In genomic region chr6:4957521-4958231, GRCh38 we compare ENCODE assay signal across 11 cellular contexts. TPM values are rescaled to one million over a fixed set of nuclear protein-coding genes. Genes with fewer than 3 reads are reported as not detected.
DNase-seq lines count a peak whose midpoint lies in the region; ATAC-seq, FAIRE-seq and TF ChIP-seq lines count a peak whose summit lies in the region.
"Had no signal": no experiment of that assay in that cellular context is flagged by ENCODE, and none has a peak within 500 bp of the region (broad histone marks: within the 10 kb centered on the region; RNA-seq: fewer than 3 reads in every experiment).

No MANE protein-coding gene starts in this region.

- RAD21 ChIA-PET in HCT116 (lab: Charles Lee; ENCODE audit: low non-redundant PET in 1 of 2, low total read pairs in 2 of 2, uncharacterized antibody in 2 of 2, unreplicated experiment in 2 of 2), result no interaction called here

- H3K27me3 ChIP-seq in HCT116 (ENCODE audit: insufficient read depth, low read length) (no peaks in the 10 kb centered on the region), MM.1S (replicated peaks; ENCODE audit: insufficient read depth, low read length) (no peaks in the 10 kb centered on the region)
- H3K27me3 ChIP-seq: neutrophil had no signal

- H3K36me3 ChIP-seq in HCT116 (ENCODE audit: control insufficient read depth in 1 of 2, insufficient read depth in 2 of 2, low read length in 2 of 2) (no peaks in the 10 kb centered on the region), MM.1S (replicated peaks; ENCODE audit: insufficient read depth, low read length) (no peaks in the 10 kb centered on the region)

- H3K4me3 ChIP-seq in A549, result no peak overlapping the region
- no peak overlapping the region for H3K4me3 ChIP-seq in HCT116 (replicated peaks in 1 of 2; ENCODE audit: low read depth in 1 of 2, low read length in 2 of 2)
- no peak overlapping the region for H3K4me3 ChIP-seq in MM.1S (ENCODE audit: low read length)

- no peaks in the 10 kb centered on the region for H3K9me2 ChIP-seq in HCT116 (ENCODE audit: insufficient read depth)
- H3K9me2 ChIP-seq in MM.1S (replicated peaks; ENCODE audit: insufficient read depth, low read length), result no peaks in the 10 kb centered on the region

- H4K20me1 ChIP-seq in HCT116 (ENCODE audit: insufficient read depth), result no peaks in the 10 kb centered on the region
- H4K20me1 ChIP-seq in MM.1S (ENCODE audit: insufficient read depth, low read length), result no peaks in the 10 kb centered on the region

- H3K4me2 ChIP-seq in A549 (no peak overlapping the region), HCT116 (ENCODE audit: low read length) (no peak overlapping the region), MM.1S (ENCODE audit: low read depth, low read length) (no peak overlapping the region)

- H3K9me3 ChIP-seq in A549 (no peaks in the 10 kb centered on the region), HCT116 (ENCODE audit: control insufficient read depth in 1 of 2, insufficient read depth in 1 of 2, low read depth in 1 of 2, low read length in 2 of 2) (no peaks in the 10 kb centered on the region), MM.1S (replicated peaks; ENCODE audit: insufficient read depth, low read length) (no peaks in the 10 kb centered on the region)
- H3K9me3 ChIP-seq: neutrophil had no signal

- no peak for DNase-seq in A549 (ENCODE audit: low read depth in 1 of 2, low spot score in 1 of 2)
- no peak for DNase-seq in HCT116 (ENCODE audit: low read depth, low spot score)
- DNase-seq in T47D (ENCODE audit: low read depth in 1 of 2, low spot score in 1 of 2), result peak; percentile 32 to 46
- peak; percentile 28 for DNase-seq in iPS DF 4.7 (ENCODE audit: extremely low read depth, low spot score)
- no peak for DNase-seq in MM.1S
- DNase-seq in GM10248 (ENCODE audit: extremely low spot score), result no peak
- DNase-seq in NCI-H2107 (lab: John Stamatoyannopoulos, UW), result no peak
- DNase-seq: CD4-positive, alpha-beta memory T cell; hypothalamus had no signal

- H2AFZ ChIP-seq in HCT116 (ENCODE audit: low read depth, low read length, poor library complexity, severe bottlenecking) (no peak overlapping the region), MM.1S (ENCODE audit: low read length) (no peak overlapping the region)

- 79% methylated on average over 9 of the region's 9 CpGs for WGBS in A549 (ENCODE audit: missing lambda C conversion rate)

- CTCF ChIA-PET in A549 (lab: Yijun Ruan, JAX), result no interaction called here
- CTCF ChIA-PET in HCT116 (lab: Charles Lee), result interaction anchor here (0.9 kb wide), 1 partner anchor 10 kb away, joined by 3 read pairs; no protein-coding TSS in a partner anchor
- CTCF ChIA-PET in GM10248 (lab: Yijun Ruan, JAX), result interaction anchor here (0.9 kb wide), 1 partner anchor 25 kb away, joined by 3 read pairs; no protein-coding TSS in a partner anchor

- BruUV-seq in HCT116 (replicated peaks; lab: Mats Ljungman, UMichigan), result no TSS peak

- FAIRE-seq in A549 (lab: Jason Lieb, UNC), result no peak

- TF ChIP-seq POLR2A in A549 (IDR thresholded peaks at IDR 0.05; ENCODE audit: low read length) (no peak), HCT116 (IDR thresholded peaks at IDR 0.05; ENCODE audit: borderline replicate concordance, extremely low read depth, insufficient read depth, insufficient read length) (no peak)

- H3K4me1 ChIP-seq in A549, result no peaks in the 10 kb centered on the region
- no peaks in the 10 kb centered on the region for H3K4me1 ChIP-seq in HCT116 (ENCODE audit: control insufficient read depth in 1 of 2, insufficient read depth in 2 of 2, low read length in 2 of 2)
- no peaks in the 10 kb centered on the region for H3K4me1 ChIP-seq in MM.1S (ENCODE audit: low read length)

- H3K27ac ChIP-seq in A549, result no peak overlapping the region
- H3K27ac ChIP-seq in HCT116 (ENCODE audit: low read depth, low read length), result no peak overlapping the region
- no peak overlapping the region for H3K27ac ChIP-seq in MM.1S (ENCODE audit: low read length)
- H3K27ac ChIP-seq: neutrophil had no signal

- no peaks in the 10 kb centered on the region for H3K79me2 ChIP-seq in HCT116 (ENCODE audit: insufficient read depth, low read length)
- H3K79me2 ChIP-seq in MM.1S (ENCODE audit: low read length), result no peaks in the 10 kb centered on the region

- ATAC-seq in A549 (peak; percentile 42 to 75; a peak in 3 of 6 replicates), HCT116 (peak; percentile 82), GM21529 (IDR thresholded peaks at IDR 0.05; ENCODE audit: unreplicated experiment) (no peak)

- TF ChIP-seq CTCF in A549 (IDR thresholded peaks at IDR 0.05) (peak; percentile 23; the same call in 1 of the 3 replicates), HCT116 (IDR thresholded peaks at IDR 0.05 in 2 of 3, conservative IDR thresholded peaks at IDR 0.05 in 1 of 3; ENCODE audit: borderline replicate concordance in 1 of 3, insufficient read depth in 1 of 3, low read depth in 2 of 3, low read length in 2 of 3) (peak; percentile 29 to 51 (median 47); a peak in 4 of 6 replicates), MM.1S (IDR thresholded peaks at IDR 0.05; ENCODE audit: low read length) (no peak), GM10248 (IDR thresholded peaks at IDR 0.05; ENCODE audit: control extremely low read depth, extremely low read depth, low read depth, missing control alignments) (no peak)

- H3K9ac ChIP-seq in HCT116 (ENCODE audit: low read length) (no peak overlapping the region), MM.1S (ENCODE audit: low read length) (no peak overlapping the region)

- POLR2A ChIA-PET in A549 (lab: Yijun Ruan, JAX), result no interaction called here
- POLR2A ChIA-PET in HCT116 (lab: Charles Lee), result no interaction called here
- POLR2A ChIA-PET in GM10248 (lab: Yijun Ruan, JAX), result no interaction called here

- TF ChIP-seq RAD21 in A549 (conservative IDR thresholded peaks at IDR 0.05 in 1 of 2, IDR thresholded peaks at IDR 0.05 in 1 of 2), result peak in 1 of 2 experiments; percentile 34; a peak in 3 of 5 replicates
- TF ChIP-seq RAD21 in HCT116 (IDR thresholded peaks at IDR 0.05; ENCODE audit: low read depth), result peak; percentile 43

- H3F3A ChIP-seq in MM.1S (ENCODE audit: insufficient read depth, low read length), result no peaks in the 10 kb centered on the region

- in situ Hi-C loops in T47D (cut with HindIII; ENCODE audit: low pct_unique_long_range_greater_than_20kb, low sequenced_read_pairs), result no loop called here

- intact Hi-C loops in HCT116 (cut with micrococcal nuclease), result no loop called here

- TF ChIP-seq EP300 in A549 (IDR thresholded peaks at IDR 0.05), result no peak

TF ChIP-seq in A549, 52 proteins besides CTCF, POLR2A, EP300 and RAD21:
- no peak for TF ChIP-seq CEBPB (IDR thresholded peaks at IDR 0.05)

TF ChIP-seq in HCT116, 20 proteins besides CTCF, POLR2A, EP300 and RAD21 (continues in another document):
- TF ChIP-seq CBX3 (IDR thresholded peaks at IDR 0.05; ENCODE audit: low read depth) (no peak), ELF1 (IDR thresholded peaks at IDR 0.05; ENCODE audit: borderline replicate concordance, low read depth) (no peak), EZH2phosphoT487 (IDR thresholded peaks at IDR 0.05; ENCODE audit: borderline replicate concordance) (no peak), REST (IDR thresholded peaks at IDR 0.05; ENCODE audit: low read depth) (no peak), TCF7L2 (IDR thresholded peaks at IDR 0.05; ENCODE audit: borderline replicate concordance, extremely low read depth, insufficient read depth, insufficient read length) (no peak), ATF3 (IDR thresholded peaks at IDR 0.05) (no peak), JUND (IDR thresholded peaks at IDR 0.05) (no peak)

RNA-seq across cellular contexts. Expression of gene RPP40, which starts 46.2 kb away (rescaled TPM):
- polyA plus RNA-seq in A549 (2011; rRNA removed), result 15.8 and 17.8 TPM in 2 replicates
- polyA plus RNA-seq in A549 (2012; cell fraction: cytosol; rRNA removed), result 8.8 and 10.4 TPM in 2 replicates
- 5.7 and 7.0 TPM in 2 replicates for polyA plus RNA-seq in A549 (2012; cell fraction: nucleus; rRNA removed)
- polyA plus RNA-seq in A549 (2017; fragmentation: RNase III; extraction: RNeasy Plus Mini Kit Qiagen cat#74134 plus additional on column Dnase treatment), result 33.9 to 39.1 TPM (median 35.0 TPM) in 3 replicates
- polyA minus RNA-seq in A549 (2011; rRNA and poly(A)+ RNA removed), result 5.5 and 5.8 TPM in 2 replicates
- 15.9 TPM for total RNA-seq in HCT116 (2021; ENCODE audit: unreplicated experiment)
- 7.1 and 12.8 TPM in 2 replicates for polyA plus RNA-seq in HCT116 (2012)

Comparison
In these comparisons a context has a peak if more than half of its experiments do, and no peak if none do; other contexts are left out.
1. DNase-seq: peak in T47D (2 of 2) and iPS DF 4.7 (single experiment); none in A549 (0 of 2), HCT116 (single experiment), MM.1S (single experiment), GM10248 (single experiment) and NCI-H2107 (single experiment).
2. CTCF ChIP-seq: peak in A549 (single experiment) and HCT116 (3 of 3); none in MM.1S (single experiment) and GM10248 (single experiment).
3. Of the 6 proteins assayed by ChIP-seq in both A549 and HCT116: peak only in A549: none; only in HCT116: none; in both: CTCF; in neither: 4; mixed calls (peak in some experiments, not most) for 1.